In genomic region chr1:115341948-115342347, GRCh38 we compare ENCODE assay signal across 1 cellular context.
TF ChIP-seq lines count a peak whose summit lies in the region.

No MANE protein-coding gene starts in this region.

TF ChIP-seq in H1, 55 proteins besides CTCF, POLR2A, EP300 and RAD21:
- TF ChIP-seq TAF1 (IDR thresholded peaks at IDR 0.05; ENCODE audit: low read depth, low read length) (no peak), HDAC6 (IDR thresholded peaks at IDR 0.05; ENCODE audit: low read depth, low read length) (no peak), TEAD4 (IDR thresholded peaks at IDR 0.05; ENCODE audit: low read depth, low read length) (no peak), GTF2F1 (IDR thresholded peaks at IDR 0.05; ENCODE audit: borderline replicate concordance, low read depth, low read length) (no peak), SIN3A (conservative IDR thresholded peaks at IDR 0.05 in 1 of 2, IDR thresholded peaks at IDR 0.05 in 1 of 2; ENCODE audit: low read depth in 1 of 2, low read length in 2 of 2) (peak; percentile 76 to 91; a peak in 2 of 4 replicates)
